Comparison of ENCODE assay signal across 1 cellular context in the genomic region with DNA sequence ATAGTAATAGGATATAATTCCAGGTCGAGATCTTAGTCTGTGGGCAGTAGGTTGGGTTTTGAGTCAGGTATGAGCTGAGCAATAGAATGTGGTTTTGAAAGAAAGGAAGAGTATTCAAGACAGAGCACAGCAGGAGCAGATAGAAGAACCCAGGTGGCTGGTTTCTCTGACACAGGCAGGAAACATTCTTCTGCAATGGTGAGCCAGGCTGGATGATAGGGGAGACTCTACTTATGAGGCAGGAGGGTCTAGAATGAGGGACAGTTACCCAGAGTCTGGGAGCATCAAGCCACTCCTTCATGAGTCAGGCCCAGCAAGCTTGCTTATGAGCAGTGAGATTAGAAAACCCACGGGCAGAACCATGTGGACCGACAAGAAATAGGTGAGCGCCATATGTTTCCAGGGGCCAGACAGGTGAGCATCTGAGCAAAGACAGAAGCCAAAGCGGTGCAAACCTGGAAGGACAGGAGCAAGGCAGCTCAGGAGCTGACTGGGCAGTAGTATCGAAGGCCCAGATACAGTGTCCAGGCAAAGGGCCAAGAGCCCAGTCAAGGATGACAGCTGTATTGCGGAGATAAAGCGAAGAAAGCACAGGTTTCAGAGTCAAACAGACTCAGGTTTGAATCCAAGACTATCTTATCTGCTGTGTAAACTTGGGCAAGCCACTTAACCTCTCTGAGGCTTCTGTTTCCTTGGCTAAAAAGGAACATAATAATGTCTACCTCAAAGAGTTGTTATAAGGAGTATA.
TF ChIP-seq lines count a peak whose summit lies in the region.

No MANE protein-coding gene starts in this region.

TF ChIP-seq in K562, 482 proteins besides CTCF, POLR2A, EP300 and RAD21 (continued from another document):
- TF ChIP-seq FOXO4 (CRISPR knock-in tag; IDR thresholded peaks at IDR 0.05) (no peak), CHAMP1 (IDR thresholded peaks at IDR 0.05) (no peak), ARID3A (IDR thresholded peaks at IDR 0.05; ENCODE audit: borderline replicate concordance, low read depth, low read length) (no peak), KLF16 (IDR thresholded peaks at IDR 0.05) (peak; percentile 67), BCOR (IDR thresholded peaks at IDR 0.05) (peak; percentile 33; the same call in 1 of the 2 replicates), MED1 (CRISPR knock-in tag; IDR thresholded peaks at IDR 0.05; ENCODE audit: borderline replicate concordance) (no peak)
- TF ChIP-seq, protein P1, sequence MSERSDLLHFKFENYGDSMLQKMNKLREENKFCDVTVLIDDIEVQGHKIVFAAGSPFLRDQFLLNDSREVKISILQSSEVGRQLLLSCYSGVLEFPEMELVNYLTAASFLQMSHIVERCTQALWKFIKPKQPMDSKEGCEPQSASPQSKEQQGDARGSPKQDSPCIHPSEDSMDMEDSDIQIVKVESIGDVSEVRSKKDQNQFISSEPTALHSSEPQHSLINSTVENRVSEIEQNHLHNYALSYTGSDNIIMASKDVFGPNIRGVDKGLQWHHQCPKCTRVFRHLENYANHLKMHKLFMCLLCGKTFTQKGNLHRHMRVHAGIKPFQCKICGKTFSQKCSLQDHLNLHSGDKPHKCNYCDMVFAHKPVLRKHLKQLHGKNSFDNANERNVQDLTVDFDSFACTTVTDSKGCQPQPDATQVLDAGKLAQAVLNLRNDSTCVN (CRISPR knock-in tag; IDR thresholded peaks at IDR 0.05), result no peak
